ENCODE assay signal across 21 cellular contexts in genomic region chr19:18389736-18390074, GRCh38. TPM values are rescaled to one million over a fixed set of nuclear protein-coding genes. Genes with fewer than 3 reads are reported as not detected.
A peak's percentile ranks its signal among the peaks of the same experiment; 100 is the strongest.
DNase-seq lines count a peak whose midpoint lies in the region; ATAC-seq and TF ChIP-seq lines count a peak whose summit lies in the region.
"Had no signal": no experiment of that assay in that cellular context is flagged by ENCODE, and none has a peak within 500 bp of the region (broad histone marks: within the 10 kb centered on the region; RNA-seq: fewer than 3 reads in every experiment).

No MANE protein-coding gene starts in this region.

- DNase-seq in CD14-positive monocyte (ENCODE audit: low spot score), result no peak
- DNase-seq in LoVo (ENCODE audit: low spot score), result peak; percentile 82
- DNase-seq in effector memory CD8-positive, alpha-beta T cell, result no peak
- no peak for DNase-seq in natural killer cell treated with Interleukin-12 subunit alpha and Interleukin-12 subunit beta and Interleukin-15 and Interleukin-18, amount 100 ng/mL, for 72 hours (ENCODE audit: low spot score)
- DNase-seq in NCI-H510A (lab: John Stamatoyannopoulos, UW), result no peak
- DNase-seq in SK-N-DZ (ENCODE audit: low spot score), result no peak
- no peak for DNase-seq in brain microvascular endothelial cell
- DNase-seq: activated CD4-positive, alpha-beta T cell treated with anti-CD3 and anti-CD28 coated beads, Interleukin-2, amount 50 U/mL, for 1 hour; activated naive CD4-positive, alpha-beta T cell treated with Interleukin-2 at 50 U/mL for 16 hours; EL; H9; left colon; NCI-H1105; NCI-H2107; psoas muscle; stimulated activated naive CD8-positive, alpha-beta T cell treated with anti-CD3 and anti-CD28 coated beads, Interleukin-15, amount 100 ng/mL, for 72 hours had no signal

- intact Hi-C loops in CD14-positive monocyte (cut with micrococcal nuclease), result loop anchor here (2.0 to 5.0 kb wide), 5 partner anchors 13 to 217 kb away; partner anchors contain the start of gene IFI30 (in 1 of the 2)

- no peak overlapping the region for H3K4me3 ChIP-seq in brain microvascular endothelial cell (ENCODE audit: low read depth, low read length)
- H3K4me3 ChIP-seq: ascending aorta, psoas muscle, skin epidermis had no signal

- H3K27me3 Mint-ChIP-seq in CD14-positive monocyte (ENCODE audit: low read depth in 3 of 3), result peaks cover 3 to 30% (median 15%) of the 10 kb centered on the region in 3 donors
- H3K27me3 Mint-ChIP-seq in effector memory CD8-positive, alpha-beta T cell, result peaks cover 0 to 39% of the 10 kb centered on the region in 2 donors
- peaks cover 0 to 2% of the 10 kb centered on the region in 2 donors for H3K27me3 Mint-ChIP-seq in natural killer cell treated with Interleukin-12 subunit alpha and Interleukin-12 subunit beta and Interleukin-15 and Interleukin-18, amount 100 ng/mL, for 72 hours

- TF ChIP-seq CTCF in CD14-positive monocyte (IDR thresholded peaks at IDR 0.05), result no peak
- TF ChIP-seq CTCF in brain microvascular endothelial cell (IDR thresholded peaks at IDR 0.05; ENCODE audit: low read depth, low read length, missing control alignments), result no peak

- peaks cover 77% of the 10 kb centered on the region for H3K4me1 Mint-ChIP-seq in CD14-positive monocyte
- peaks cover 3 to 6% of the 10 kb centered on the region in 2 donors for H3K4me1 Mint-ChIP-seq in effector memory CD8-positive, alpha-beta T cell (ENCODE audit: low read depth in 2 of 2)
- H3K4me1 Mint-ChIP-seq in natural killer cell treated with Interleukin-12 subunit alpha and Interleukin-12 subunit beta and Interleukin-15 and Interleukin-18, amount 100 ng/mL, for 72 hours (ENCODE audit: low read depth in 2 of 2), result peaks cover 6 to 13% of the 10 kb centered on the region in 2 donors

- in situ Hi-C loops in brain microvascular endothelial cell (cut with HindIII; ENCODE audit: low pct_ligation_motif_present, low sequenced_read_pairs), result no loop called here

- no peaks in the 10 kb centered on the region for H3K27me3 ChIP-seq in brain microvascular endothelial cell (replicated peaks)
- H3K27me3 ChIP-seq: ascending aorta had no signal

- peaks cover 0 to 4% (median 3%) of the 10 kb centered on the region in 7 donors for H3K9me3 Mint-ChIP-seq in CD14-positive monocyte
- no peaks in the 10 kb centered on the region for H3K9me3 Mint-ChIP-seq in effector memory CD8-positive, alpha-beta T cell
- H3K9me3 Mint-ChIP-seq in natural killer cell treated with Interleukin-12 subunit alpha and Interleukin-12 subunit beta and Interleukin-15 and Interleukin-18, amount 100 ng/mL, for 72 hours, result no peaks in the 10 kb centered on the region
- H3K9me3 Mint-ChIP-seq: H9; mesothelial cell of epicardium; neural crest cell; stimulated activated naive CD8-positive, alpha-beta T cell treated with anti-CD3 and anti-CD28 coated beads, Interleukin-15, amount 100 ng/mL, for 72 hours had no signal

- peaks cover 20% of the 10 kb centered on the region for H3K36me3 ChIP-seq in brain microvascular endothelial cell (replicated peaks)
- H3K36me3 ChIP-seq: ascending aorta had no signal

- H3K27ac Mint-ChIP-seq in CD14-positive monocyte, result peak overlapping the region in 6 of 7 donors; percentile 73 to 93 (median 90)
- no peak overlapping the region for H3K27ac Mint-ChIP-seq in effector memory CD8-positive, alpha-beta T cell
- H3K27ac Mint-ChIP-seq in natural killer cell treated with Interleukin-12 subunit alpha and Interleukin-12 subunit beta and Interleukin-15 and Interleukin-18, amount 100 ng/mL, for 72 hours, result peak overlapping the region in 1 of 2 donors; percentile 66
- H3K27ac Mint-ChIP-seq: H9; mesothelial cell of epicardium; stimulated activated naive CD8-positive, alpha-beta T cell treated with anti-CD3 and anti-CD28 coated beads, Interleukin-15, amount 100 ng/mL, for 72 hours had no signal

- peaks cover 49 to 67% of the 10 kb centered on the region in 2 donors for H3K36me3 Mint-ChIP-seq in CD14-positive monocyte
- peaks cover 13% of the 10 kb centered on the region for H3K36me3 Mint-ChIP-seq in effector memory CD8-positive, alpha-beta T cell (ENCODE audit: insufficient read depth)
- H3K36me3 Mint-ChIP-seq in natural killer cell treated with Interleukin-12 subunit alpha and Interleukin-12 subunit beta and Interleukin-15 and Interleukin-18, amount 100 ng/mL, for 72 hours, result no peaks in the 10 kb centered on the region
- H3K36me3 Mint-ChIP-seq: mesothelial cell of epicardium had no signal

- no peak overlapping the region for H3K4me3 Mint-ChIP-seq in CD14-positive monocyte
- peak overlapping the region; percentile 54 to 79 for H3K4me3 Mint-ChIP-seq in effector memory CD8-positive, alpha-beta T cell
- H3K4me3 Mint-ChIP-seq in natural killer cell treated with Interleukin-12 subunit alpha and Interleukin-12 subunit beta and Interleukin-15 and Interleukin-18, amount 100 ng/mL, for 72 hours, result peak overlapping the region; percentile 47
- H3K4me3 Mint-ChIP-seq: neural crest cell had no signal

- no peak for ATAC-seq in effector memory CD8-positive, alpha-beta T cell (replicated peaks)
- ATAC-seq in natural killer cell treated with Interleukin-12 subunit alpha and Interleukin-12 subunit beta and Interleukin-15 and Interleukin-18, amount 100 ng/mL, for 72 hours, result no peak
- ATAC-seq: left colon; psoas muscle; stimulated activated naive CD8-positive, alpha-beta T cell treated with anti-CD3 and anti-CD28 coated beads, Interleukin-15, amount 100 ng/mL, for 72 hours had no signal

- no peak overlapping the region for H3K27ac ChIP-seq in brain microvascular endothelial cell
- H3K27ac ChIP-seq: ascending aorta, psoas muscle, skin epidermis had no signal

RNA-seq across cellular contexts. Expression of gene GDF15, which starts 3.7 kb away (rescaled TPM):
- polyA plus RNA-seq in CD14-positive monocyte, result not detected
- under 1 TPM in 1 of 2 donors, not detected in 1; 0.71 TPM for total RNA-seq in natural killer cell treated with Interleukin-12 subunit alpha and Interleukin-12 subunit beta and Interleukin-15 and Interleukin-18, amount 100 ng/mL, for 72 hours
- 0.28 TPM in 1 of 2 replicates, not detected in the other for polyA plus RNA-seq in SK-N-DZ (2014; cell fraction: cytosol; rRNA removed)
- polyA plus RNA-seq in SK-N-DZ (2014; cell fraction: nucleus; rRNA removed), result not detected in 2 replicates

RNA-seq across cellular contexts. Expression of gene LRRC25, which starts 7.7 kb away (rescaled TPM):
- 100 to 1,000 TPM; 416 to 581 TPM for polyA plus RNA-seq in CD14-positive monocyte
- not detected for total RNA-seq in natural killer cell treated with Interleukin-12 subunit alpha and Interleukin-12 subunit beta and Interleukin-15 and Interleukin-18, amount 100 ng/mL, for 72 hours
- polyA plus RNA-seq in SK-N-DZ (2014; cell fraction: cytosol; rRNA removed), result 0.10 TPM in 1 of 2 replicates, not detected in the other
- not detected in 2 replicates for polyA plus RNA-seq in SK-N-DZ (2014; cell fraction: nucleus; rRNA removed)
- total RNA-seq: H9, LHCN-M2, mesothelial cell of epicardium, neural crest cell had no signal

RNA-seq across cellular contexts. Expression of gene SSBP4, which starts 29.5 kb away (rescaled TPM):
- polyA plus RNA-seq in CD14-positive monocyte, result 10 to 100 TPM; 38.5 to 48.3 TPM
- 100 to 1,000 TPM; 112 to 271 TPM for total RNA-seq in natural killer cell treated with Interleukin-12 subunit alpha and Interleukin-12 subunit beta and Interleukin-15 and Interleukin-18, amount 100 ng/mL, for 72 hours
- polyA plus RNA-seq in SK-N-DZ (2014; cell fraction: cytosol; rRNA removed), result 123 and 163 TPM in 2 replicates
- 351 and 529 TPM in 2 replicates for polyA plus RNA-seq in SK-N-DZ (2014; cell fraction: nucleus; rRNA removed)

RNA-seq across cellular contexts. Expression of gene ISYNA1, which starts 48.2 kb away (rescaled TPM):
- not detected for polyA plus RNA-seq in CD14-positive monocyte
- total RNA-seq in natural killer cell treated with Interleukin-12 subunit alpha and Interleukin-12 subunit beta and Interleukin-15 and Interleukin-18, amount 100 ng/mL, for 72 hours, result 10 to 100 TPM; 19.0 to 25.6 TPM
- 121 and 123 TPM in 2 replicates for polyA plus RNA-seq in SK-N-DZ (2014; cell fraction: cytosol; rRNA removed)
- 702 and 880 TPM in 2 replicates for polyA plus RNA-seq in SK-N-DZ (2014; cell fraction: nucleus; rRNA removed)

RNA-seq across cellular contexts. Expression of gene PGPEP1, which starts 49.3 kb away (rescaled TPM):
- 10 to 100 TPM; 10.3 TPM for polyA plus RNA-seq in CD14-positive monocyte
- total RNA-seq in natural killer cell treated with Interleukin-12 subunit alpha and Interleukin-12 subunit beta and Interleukin-15 and Interleukin-18, amount 100 ng/mL, for 72 hours, result 10 to 100 TPM; 42.1 to 50.7 TPM
- 0.05 and 0.13 TPM in 2 replicates for polyA plus RNA-seq in SK-N-DZ (2014; cell fraction: cytosol; rRNA removed)
- not detected in 2 replicates for polyA plus RNA-seq in SK-N-DZ (2014; cell fraction: nucleus; rRNA removed)

Comparison
In these comparisons a context has a peak if more than half of its experiments do, and no peak if none do; other contexts are left out.
1. H3K27ac Mint-ChIP-seq: peak in CD14-positive monocyte (6 of 7); none in effector memory CD8-positive, alpha-beta T cell (0 of 2).
2. H3K4me3 Mint-ChIP-seq: peak in effector memory CD8-positive, alpha-beta T cell (2 of 2) and natural killer cell treated with Interleukin-12 subunit alpha and Interleukin-12 subunit beta and Interleukin-15 and Interleukin-18, amount 100 ng/mL, for 72 hours (single experiment); none in CD14-positive monocyte (0 of 2).